In genomic region chrX:30649859-30650258, GRCh38 we compare ENCODE assay signal across 1 cellular context.
TF ChIP-seq lines count a peak whose summit lies in the region.

No MANE protein-coding gene starts in this region.

TF ChIP-seq in GM12878, 131 proteins besides CTCF, POLR2A, EP300 and RAD21 (continued from another document):
- TF ChIP-seq NR2F1 (conservative IDR thresholded peaks at IDR 0.05) (0 out of 2 replicates have a peak, but pooled peaks have one; percentile 22), ZBTB4 (CRISPR knock-in tag; IDR thresholded peaks at IDR 0.05) (no peak), TCF7 (IDR thresholded peaks at IDR 0.05; ENCODE audit: borderline replicate concordance) (no peak), IRF3 (IDR thresholded peaks at IDR 0.05) (no peak), JUNB (IDR thresholded peaks at IDR 0.05) (0 out of 2 replicates have a peak, but pooled peaks have one; percentile 20), ATF7 (IDR thresholded peaks at IDR 0.05; ENCODE audit: low read depth) (peak; percentile 75; the same call in 1 of the 2 replicates), LARP7 (IDR thresholded peaks at IDR 0.05) (no peak), IKZF1 (conservative IDR thresholded peaks at IDR 0.05) (0 out of 2 replicates have a peak, but pooled peaks have one; percentile 13)
TF ChIP-seq in GM12878: peak in this region for 6.
